ENCODE assay signal across 17 cellular contexts in the genomic region with DNA sequence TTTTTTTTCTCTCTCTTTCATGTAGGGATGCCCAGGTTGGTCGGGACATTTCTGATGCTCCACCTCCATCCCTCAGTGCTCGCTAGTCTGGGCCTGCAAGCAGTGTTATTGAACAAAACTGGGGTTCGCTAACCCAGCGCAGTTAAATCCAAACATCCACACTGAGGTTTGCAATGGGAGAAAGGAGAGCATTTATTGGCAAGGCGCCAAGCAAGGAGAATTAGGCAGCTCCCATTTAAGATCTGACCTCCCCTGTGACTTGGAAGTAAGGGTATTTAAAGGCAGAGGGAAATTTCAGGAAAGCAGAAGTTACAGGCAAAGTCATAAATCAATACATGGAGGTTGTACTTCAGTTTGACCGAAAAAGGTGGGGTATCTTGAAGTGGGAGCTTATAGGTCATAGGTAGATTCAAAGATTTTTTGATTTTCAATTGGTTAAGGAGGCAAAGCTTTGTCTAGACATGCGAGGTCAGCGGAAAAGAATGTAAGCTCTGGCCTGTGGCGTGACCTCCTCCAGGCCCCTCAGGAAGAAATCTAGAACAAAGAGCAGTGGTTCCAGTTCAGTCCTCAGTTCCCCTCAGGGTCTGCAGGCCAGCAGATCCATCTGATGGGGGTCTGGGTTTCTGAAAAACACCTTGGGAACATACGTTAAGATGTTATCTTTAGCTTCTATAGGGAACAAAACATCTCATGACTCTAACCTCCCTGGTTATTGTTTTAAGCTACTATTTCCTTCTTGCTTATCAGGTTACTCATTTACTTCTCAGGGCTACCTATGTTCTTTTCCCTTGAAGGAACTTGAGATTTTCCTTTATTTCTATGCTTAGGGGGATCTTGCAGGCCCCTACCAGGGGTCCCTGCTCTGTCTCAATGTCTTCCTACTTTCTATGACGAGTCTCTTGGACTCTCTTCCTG.
DNase-seq lines count a peak whose midpoint lies in the region; ATAC-seq, FAIRE-seq and TF ChIP-seq lines count a peak whose summit lies in the region.
"Had no signal": no experiment of that assay in that cellular context is flagged by ENCODE, and none has a peak within 500 bp of the region (broad histone marks: within the 10 kb centered on the region; RNA-seq: fewer than 3 reads in every experiment).

No MANE protein-coding gene starts in this region.

- TF ChIP-seq CTCF in osteoblast (IDR thresholded peaks at IDR 0.05; ENCODE audit: extremely low read depth, low read depth, low read length) (no peak), transverse colon (IDR thresholded peaks at IDR 0.05) (no peak), omental fat pad (IDR thresholded peaks at IDR 0.05) (no peak)

- FAIRE-seq in RCC 7860 (lab: Jason Lieb, UNC), result no peak

- ATAC-seq in GM21723 (IDR thresholded peaks at IDR 0.05; ENCODE audit: unreplicated experiment) (no peak), omental fat pad (ENCODE audit: low FRiP score) (no peak)
- ATAC-seq: Panc1 had no signal

- TF ChIP-seq POLR2A in transverse colon (IDR thresholded peaks at IDR 0.05), result no peak

- peak; percentile 25 for DNase-seq in RCC 7860 (ENCODE audit: low spot score)
- DNase-seq in kidney tubule cell (ENCODE audit: low spot score), result peak; percentile 61
- peak; percentile 21 for DNase-seq in osteoblast (ENCODE audit: insufficient read length, low spot score, missing footprints)
- no peak for DNase-seq in transverse colon
- no peak for DNase-seq in omental fat pad (ENCODE audit: low spot score)
- DNase-seq: BE2C; CD4-positive, alpha-beta memory T cell; IMR-90; NCI-H1436 treated with DMSO at 0.1 percent for 48 hours; NCI-H345; NCI-H526 treated with DMSO at 0.1 percent for 48 hours; Right ventricle myocardium superior; SK-N-SH had no signal

- H3K9me3 ChIP-seq in osteoblast (ENCODE audit: low read depth, low read length) (no peaks in the 10 kb centered on the region), transverse colon (no peaks in the 10 kb centered on the region)
- H3K9me3 ChIP-seq: BE2C, HAP-1, SK-N-SH had no signal

- no peak overlapping the region for H3K27ac ChIP-seq in osteoblast (ENCODE audit: low read depth, low read length)
- H3K27ac ChIP-seq in transverse colon, result no peak overlapping the region

- TF ChIP-seq EP300 in Ishikawa (IDR thresholded peaks at IDR 0.05; ENCODE audit: borderline replicate concordance) (no peak), transverse colon (IDR thresholded peaks at IDR 0.05; ENCODE audit: low read depth) (no peak)

- H3K4me2 ChIP-seq in osteoblast (ENCODE audit: insufficient read depth, low read length), result no peak overlapping the region
- H3K4me2 ChIP-seq: SK-N-SH had no signal

- H3K36me3 ChIP-seq in osteoblast (ENCODE audit: insufficient read depth, low read length) (no peaks in the 10 kb centered on the region), transverse colon (no peaks in the 10 kb centered on the region)
- H3K36me3 ChIP-seq: BE2C, HAP-1 had no signal

- H3K4me3 ChIP-seq in osteoblast (ENCODE audit: insufficient read depth, low read length) (no peak overlapping the region), transverse colon (no peak overlapping the region)
- H3K4me3 ChIP-seq: HAP-1 had no signal

- H3K4me1 ChIP-seq in osteoblast (ENCODE audit: insufficient read depth, low read length) (no peaks in the 10 kb centered on the region), transverse colon (peaks cover 0 to 18% (median 3%) of the 10 kb centered on the region in 4 donors)
- H3K4me1 ChIP-seq: BE2C, HAP-1 had no signal

- no peak overlapping the region for H2AFZ ChIP-seq in osteoblast (ENCODE audit: low read length)

- in situ Hi-C loops in transverse colon (cut with MboI; ENCODE audit: low pct_ligation_motif_present in 1 of 4, low pct_unique_long_range_greater_than_20kb in 1 of 4, low sequenced_read_pairs in 3 of 4), result no loop called here

- H3K27me3 ChIP-seq in osteoblast (ENCODE audit: insufficient read depth, low read length), result no peaks in the 10 kb centered on the region
- no peaks in the 10 kb centered on the region for H3K27me3 ChIP-seq in transverse colon
- H3K27me3 ChIP-seq: BE2C had no signal

- 45 to 77% methylated on average over 5 to 11 of the region's 11 CpGs for WGBS in transverse colon (ENCODE audit: low coverage in 1 of 2), 2 donors

- intact Hi-C loops in transverse colon (cut with DNase I; ENCODE audit: low total_unique reads), result no loop called here

- no peaks in the 10 kb centered on the region for H3K79me2 ChIP-seq in osteoblast (ENCODE audit: insufficient read depth, low read length)

- no peaks in the 10 kb centered on the region for H4K20me1 ChIP-seq in osteoblast (ENCODE audit: insufficient read depth, low read length)

- TF ChIP-seq RAD21 in Ishikawa (IDR thresholded peaks at IDR 0.05; ENCODE audit: low read depth), result no peak

TF ChIP-seq in Ishikawa, 13 proteins besides CTCF, POLR2A, EP300 and RAD21:
- TF ChIP-seq NFIC (IDR thresholded peaks at IDR 0.05) (peak; percentile 28; the same call in 1 of the 2 replicates), FOXM1 (IDR thresholded peaks at IDR 0.05; ENCODE audit: borderline replicate concordance, low read depth) (no peak)

Comparison
In these comparisons a context has a peak if more than half of its experiments do, and no peak if none do; other contexts are left out.
1. DNase-seq: peak in RCC 7860 (single experiment), kidney tubule cell (single experiment) and osteoblast (single experiment); none in transverse colon (single experiment) and omental fat pad (single experiment).